ENCODE assay signal across 25 cellular contexts in the genomic region with DNA sequence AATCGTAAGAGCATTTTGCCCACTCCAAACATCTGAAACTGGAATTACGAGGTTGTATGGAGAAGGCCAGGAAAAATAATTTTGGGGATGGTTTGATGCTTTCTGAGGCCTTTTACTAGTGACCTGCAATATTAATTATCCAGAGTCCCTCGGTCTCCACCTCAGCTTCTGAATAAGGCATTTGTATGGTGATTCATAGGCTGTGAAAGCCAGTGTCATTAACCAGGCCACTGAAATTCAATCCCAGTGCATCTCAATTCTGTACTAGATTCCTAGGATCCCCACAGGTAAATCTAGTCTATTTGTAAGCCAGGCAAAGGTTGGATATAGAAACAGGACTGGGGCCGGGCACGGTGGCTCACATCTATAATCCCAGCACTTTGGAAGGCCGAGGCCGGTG.
"Had no signal": no experiment of that assay in that cellular context is flagged by ENCODE, and none has a peak within 500 bp of the region (broad histone marks: within the 10 kb centered on the region; RNA-seq: fewer than 3 reads in every experiment).

No MANE protein-coding gene starts in this region.

- DNase-seq: effector CD8-positive, alpha-beta T cell; endodermal cell; gastrocnemius medialis; heart left ventricle; left colon; left ventricle myocardium inferior; lower lobe of right lung; naive thymus-derived CD8-positive, alpha-beta T cell; nephron progenitor cell; nucleus accumbens; right cardiac atrium; sigmoid colon; stimulated activated CD4-positive, alpha-beta T cell treated with anti-CD3 and anti-CD28 coated beads, Interleukin-2, amount 100 ng/mL, for 24 hours; stimulated activated CD4-positive, alpha-beta T cell treated with anti-CD3 and anti-CD28 coated beads, Interleukin-4, amount 100 ng/mL, for 24 hours; stimulated activated naive CD4-positive, alpha-beta T cell treated with Interleukin-2 at 50 U/mL for 16 hours; stomach; thyroid gland; trophoblast cell had no signal

- H3K9me3 Mint-ChIP-seq: endodermal cell; nephron progenitor cell; stimulated activated effector memory CD8-positive, alpha-beta T cell treated with anti-CD3 and anti-CD28 coated beads, Interleukin-12 subunit alpha, Interleukin-12 subunit beta, amount 100 ng/mL, for 72 hours had no signal

- H3K4me2 ChIP-seq: hepatocyte had no signal

- H3K9me3 ChIP-seq: gastrocnemius medialis, lower lobe of right lung, prostate gland, sigmoid colon, stomach, thyroid gland, vagina had no signal

- H3K27me3 Mint-ChIP-seq: naive thymus-derived CD8-positive, alpha-beta T cell had no signal

- H2AFZ ChIP-seq: hepatocyte had no signal

- H3K27ac Mint-ChIP-seq: dendritic cell treated with granulocyte-macrophage colony-stimulating factor and Interleukin-4, amounts not matched to agents 40 ng/mL and 50 ng/mL, for 4 days; endodermal cell; naive thymus-derived CD8-positive, alpha-beta T cell; nephron progenitor cell; stimulated activated effector memory CD8-positive, alpha-beta T cell treated with anti-CD3 and anti-CD28 coated beads, Interleukin-12 subunit alpha, Interleukin-12 subunit beta, amount 100 ng/mL, for 72 hours had no signal

- H3K4me3 Mint-ChIP-seq: dendritic cell treated with granulocyte-macrophage colony-stimulating factor and Interleukin-4, amounts not matched to agents 40 ng/mL and 50 ng/mL, for 4 days; endodermal cell; naive thymus-derived CD8-positive, alpha-beta T cell; nephron progenitor cell; stimulated activated effector memory CD8-positive, alpha-beta T cell treated with anti-CD3 and anti-CD28 coated beads, Interleukin-12 subunit alpha, Interleukin-12 subunit beta, amount 100 ng/mL, for 72 hours had no signal

- H3K36me3 Mint-ChIP-seq: stimulated activated effector memory CD8-positive, alpha-beta T cell treated with anti-CD3 and anti-CD28 coated beads, Interleukin-12 subunit alpha, Interleukin-12 subunit beta, amount 100 ng/mL, for 72 hours had no signal

- H3K27ac ChIP-seq: epithelial cell of prostate, gastrocnemius medialis, heart left ventricle, hepatocyte, left ventricle myocardium inferior, lower lobe of right lung, prostate gland, sigmoid colon, stomach, thyroid gland, vagina had no signal

- H3K79me2 ChIP-seq: hepatocyte had no signal

- ATAC-seq: esophagus mucosa; gastrocnemius medialis; heart left ventricle; left colon; lower lobe of right lung; naive thymus-derived CD8-positive, alpha-beta T cell; right cardiac atrium; stimulated activated effector memory CD8-positive, alpha-beta T cell treated with anti-CD3 and anti-CD28 coated beads, Interleukin-12 subunit alpha, Interleukin-12 subunit beta, amount 100 ng/mL, for 72 hours had no signal

- H3K27me3 ChIP-seq: gastrocnemius medialis, heart left ventricle, hepatocyte, sigmoid colon, stomach, thyroid gland, vagina had no signal

- H3K36me3 ChIP-seq: gastrocnemius medialis, heart left ventricle, left ventricle myocardium inferior, lower lobe of right lung, prostate gland, sigmoid colon, stomach, thyroid gland, vagina had no signal

- H3K4me1 ChIP-seq: gastrocnemius medialis, heart left ventricle, left ventricle myocardium inferior, lower lobe of right lung, prostate gland, sigmoid colon, stomach, thyroid gland, vagina had no signal

- H3K4me3 ChIP-seq: gastrocnemius medialis, heart left ventricle, hepatocyte, left ventricle myocardium inferior, lower lobe of right lung, prostate gland, sigmoid colon, stomach, thyroid gland, vagina had no signal

- H3K4me1 Mint-ChIP-seq: naive thymus-derived CD8-positive, alpha-beta T cell had no signal
